Comparison of ENCODE assay signal across 21 cellular contexts in the genomic region with DNA sequence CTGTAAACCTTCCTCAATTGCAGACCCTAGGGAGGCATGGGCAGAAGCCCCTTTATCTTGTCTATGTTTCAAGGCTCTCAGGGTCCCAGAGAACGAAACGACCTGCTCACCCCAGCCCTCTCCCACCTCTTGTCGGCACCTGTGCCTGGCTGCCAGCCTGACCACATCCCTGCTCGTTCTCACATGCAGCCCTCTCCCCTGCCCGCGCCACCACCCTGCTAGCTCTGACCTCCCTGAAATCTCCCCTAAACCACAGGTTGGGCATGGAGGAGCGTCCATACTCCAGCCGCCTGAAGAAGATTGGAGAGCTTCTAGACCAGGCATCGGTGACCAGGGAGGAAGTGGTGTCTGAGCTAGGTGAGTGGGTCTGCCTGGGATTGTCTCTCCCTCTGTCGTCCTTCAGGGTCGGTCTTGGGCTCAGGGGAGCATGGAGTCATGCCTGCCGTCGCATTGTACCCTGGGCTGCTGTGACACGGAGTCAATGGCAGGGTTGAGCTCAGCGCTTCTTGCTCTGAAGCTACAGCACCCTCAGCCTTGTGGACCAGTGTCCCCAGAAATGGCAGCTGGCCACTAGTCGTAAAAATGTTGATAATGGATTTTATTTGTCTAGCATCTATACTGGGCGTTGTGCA. TPM values are rescaled to one million over a fixed set of nuclear protein-coding genes. Genes with fewer than 3 reads are reported as not detected.
DNase-seq lines count a peak whose midpoint lies in the region; ATAC-seq and TF ChIP-seq lines count a peak whose summit lies in the region.
"Had no signal": no experiment of that assay in that cellular context is flagged by ENCODE, and none has a peak within 500 bp of the region (broad histone marks: within the 10 kb centered on the region; RNA-seq: fewer than 3 reads in every experiment).

No MANE protein-coding gene starts in this region.

- no peaks in the 10 kb centered on the region for H3K9me3 ChIP-seq in ascending aorta
- H3K9me3 ChIP-seq in psoas muscle: no peaks in the 10 kb centered on the region
- H3K9me3 ChIP-seq: left ventricle myocardium inferior, MG63, testis had no signal

- H3K4me3 ChIP-seq in ascending aorta (no peak overlapping the region), psoas muscle (no peak overlapping the region)
- H3K4me3 ChIP-seq: left ventricle myocardium inferior, MG63, testis had no signal

- no peak for ATAC-seq in WTC11
- no peak for ATAC-seq in psoas muscle
- ATAC-seq: activated T-helper 17 cell treated with anti-CD3 and anti-CD28 coated beads, Interleukin-2, amount 50 U/mL, for 72 hours; foreskin keratinocyte had no signal

- DNase-seq in activated naive CD4-positive, alpha-beta T cell treated with anti-CD3 and anti-CD28 coated beads, Interleukin-2, amount 10 ng/mL, durations not matched to agents 7 days and 5 days: no peak
- DNase-seq in activated naive CD4-positive, alpha-beta T cell treated with Interleukin-2 at 50 U/mL for 16 hours: no peak
- DNase-seq in WTC11 (ENCODE audit: low spot score): peak; percentile 5
- DNase-seq in endothelial cell (ENCODE audit: low spot score): no peak
- no peak for DNase-seq in ascending aorta (ENCODE audit: low spot score in 2 of 2)
- no peak for DNase-seq in psoas muscle
- DNase-seq: DND-41; effector CD8-positive, alpha-beta T cell; foreskin keratinocyte; left ventricle myocardium inferior; MG63; NCI-H1436 treated with DMSO at 0.1 percent for 48 hours; NCI-H2171; NCI-H526; stimulated activated CD4-positive, alpha-beta T cell treated with anti-CD3 and anti-CD28 coated beads, Interleukin-1b, Interleukin-23, amount 100 ng/mL, for 48 hours; T1000; testis had no signal

- POLR2A ChIA-PET in WTC11 (lab: Charles Lee): no interaction called here

- intact Hi-C loops in ascending aorta (cut with DNase I): no loop called here
- intact Hi-C loops in psoas muscle (cut with DNase I): loop anchor here (10.0 kb wide), 2 partner anchors 123 to 333 kb away; no protein-coding TSS in a partner anchor

- peaks cover under 1% of the 10 kb centered on the region for H3K27me3 Mint-ChIP-seq in activated naive CD4-positive, alpha-beta T cell treated with anti-CD3 and anti-CD28 coated beads, Interleukin-2, amount 10 ng/mL, durations not matched to agents 7 days and 5 days
- H3K27me3 Mint-ChIP-seq in WTC11 (ENCODE audit: low read depth) (no peaks in the 10 kb centered on the region), endothelial cell (ENCODE audit: unreplicated experiment) (peaks cover 15% of the 10 kb centered on the region)
- H3K27me3 Mint-ChIP-seq: activated T-helper 17 cell treated with anti-CD3 and anti-CD28 coated beads, Interleukin-2, amount 50 U/mL, for 72 hours; central memory CD8-positive, alpha-beta T cell; progenitor cell of endocrine pancreas had no signal

- H3K4me1 ChIP-seq in ascending aorta: peaks cover 7 to 22% of the 10 kb centered on the region in 2 donors
- H3K4me1 ChIP-seq in psoas muscle: peaks cover 19% of the 10 kb centered on the region
- H3K4me1 ChIP-seq: foreskin keratinocyte had no signal

- WGBS in psoas muscle, 3 donors: 88 to 94% (median 91%) methylated on average over 17 of the region's 17 CpGs

- no peaks in the 10 kb centered on the region for H3K27me3 ChIP-seq in ascending aorta
- no peaks in the 10 kb centered on the region for H3K27me3 ChIP-seq in psoas muscle (ENCODE audit: insufficient read depth in 3 of 3, low read length in 2 of 3)
- H3K27me3 ChIP-seq: foreskin keratinocyte, MG63, testis had no signal

- peaks cover 26% of the 10 kb centered on the region for H3K4me1 Mint-ChIP-seq in activated naive CD4-positive, alpha-beta T cell treated with anti-CD3 and anti-CD28 coated beads, Interleukin-2, amount 10 ng/mL, durations not matched to agents 7 days and 5 days
- H3K4me1 Mint-ChIP-seq in WTC11 (peaks cover 19% of the 10 kb centered on the region), endothelial cell (ENCODE audit: unreplicated experiment) (peaks cover 7% of the 10 kb centered on the region)

- CTCF ChIA-PET in activated naive CD4-positive, alpha-beta T cell treated with anti-CD3 and anti-CD28 coated beads, Interleukin-2, amount 10 ng/mL, durations not matched to agents 7 days and 5 days (lab: Charles Lee): interaction anchor here (2.4 kb wide), 1 partner anchor 42 kb away, joined by 12 read pairs; no protein-coding TSS in a partner anchor
- CTCF ChIA-PET in WTC11 (lab: Charles Lee): no interaction called here

- peak overlapping the region; percentile 52 for H3K27ac Mint-ChIP-seq in activated naive CD4-positive, alpha-beta T cell treated with anti-CD3 and anti-CD28 coated beads, Interleukin-2, amount 10 ng/mL, durations not matched to agents 7 days and 5 days
- H3K27ac Mint-ChIP-seq in WTC11 (no peak overlapping the region), endothelial cell (ENCODE audit: unreplicated experiment) (no peak overlapping the region)
- H3K27ac Mint-ChIP-seq: activated T-helper 17 cell treated with anti-CD3 and anti-CD28 coated beads, Interleukin-2, amount 50 U/mL, for 72 hours; progenitor cell of endocrine pancreas had no signal

- H3K36me3 Mint-ChIP-seq in activated naive CD4-positive, alpha-beta T cell treated with anti-CD3 and anti-CD28 coated beads, Interleukin-2, amount 10 ng/mL, durations not matched to agents 7 days and 5 days: peaks cover 27% of the 10 kb centered on the region
- H3K36me3 Mint-ChIP-seq in WTC11: peaks cover 26% of the 10 kb centered on the region
- H3K36me3 Mint-ChIP-seq in endothelial cell (ENCODE audit: low read depth, unreplicated experiment): peaks cover 10% of the 10 kb centered on the region

- no peak overlapping the region for H3K4me3 Mint-ChIP-seq in activated naive CD4-positive, alpha-beta T cell treated with anti-CD3 and anti-CD28 coated beads, Interleukin-2, amount 10 ng/mL, durations not matched to agents 7 days and 5 days
- H3K4me3 Mint-ChIP-seq in WTC11 (no peak overlapping the region), endothelial cell (ENCODE audit: unreplicated experiment) (peak overlapping the region; percentile 59)
- H3K4me3 Mint-ChIP-seq: central memory CD8-positive, alpha-beta T cell had no signal

- H3K9me3 Mint-ChIP-seq in activated naive CD4-positive, alpha-beta T cell treated with anti-CD3 and anti-CD28 coated beads, Interleukin-2, amount 10 ng/mL, durations not matched to agents 7 days and 5 days: no peaks in the 10 kb centered on the region
- H3K9me3 Mint-ChIP-seq in WTC11 (no peaks in the 10 kb centered on the region), endothelial cell (ENCODE audit: unreplicated experiment) (no peaks in the 10 kb centered on the region)
- H3K9me3 Mint-ChIP-seq: activated T-helper 17 cell treated with anti-CD3 and anti-CD28 coated beads, Interleukin-2, amount 50 U/mL, for 72 hours; central memory CD8-positive, alpha-beta T cell had no signal

- peaks cover 29 to 39% of the 10 kb centered on the region in 2 donors for H3K36me3 ChIP-seq in ascending aorta
- peaks cover 4 to 61% of the 10 kb centered on the region in 2 donors for H3K36me3 ChIP-seq in psoas muscle (ENCODE audit: insufficient read depth in 1 of 2, low read depth in 1 of 2)

- H3K27ac ChIP-seq in temporal lobe (ENCODE audit: low read depth, low read length) (peak overlapping the region; percentile 97), ascending aorta (no peak overlapping the region), psoas muscle (no peak overlapping the region)
- H3K27ac ChIP-seq: foreskin keratinocyte, left ventricle myocardium inferior, testis had no signal

- TF ChIP-seq CTCF in WTC11 (IDR thresholded peaks at IDR 0.05): no peak
- TF ChIP-seq CTCF in endothelial cell (IDR thresholded peaks at IDR 0.05; ENCODE audit: unreplicated experiment): no peak
- TF ChIP-seq CTCF in ascending aorta (IDR thresholded peaks at IDR 0.05): no peak
- no peak for TF ChIP-seq CTCF in psoas muscle (IDR thresholded peaks at IDR 0.05)

TF ChIP-seq in WTC11, 78 proteins besides CTCF, POLR2A, EP300 and RAD21 (continues in another document):
- no peak for TF ChIP-seq ZNF423 (CRISPR knock-in tag; IDR thresholded peaks at IDR 0.05)

RNA-seq across cellular contexts. Expression of a gene that starts 3.6 kb away (rescaled TPM):
- total RNA-seq in WTC11 (2021): 30.0 to 32.7 TPM (median 31.2 TPM) in 3 replicates
- total RNA-seq in endothelial cell (ENCODE audit: unreplicated experiment): 24.2 TPM
- 14.8 TPM for total RNA-seq in temporal lobe
- total RNA-seq in ascending aorta: 69.3 TPM
- total RNA-seq in psoas muscle: 10 to 100 TPM; 20.5 to 40.2 (median 28.8) TPM
- polyA plus RNA-seq in psoas muscle: 10 to 100 TPM; 41.4 to 56.4 (median 45.3) TPM

RNA-seq across cellular contexts. Expression of a gene that starts 8.4 kb away (rescaled TPM):
- total RNA-seq in WTC11 (2021): 1.9 to 2.5 TPM (median 2.0 TPM) in 3 replicates
- 0.80 TPM for total RNA-seq in endothelial cell (ENCODE audit: unreplicated experiment)
- 5.9 TPM for total RNA-seq in temporal lobe
- total RNA-seq in ascending aorta: not detected
- not detected for total RNA-seq in psoas muscle
- under 1 TPM in 2 of 3 donors, not detected in 1; 0.03 to 0.04 TPM for polyA plus RNA-seq in psoas muscle
- total RNA-seq: left ventricle myocardium inferior had no signal

RNA-seq across cellular contexts. Expression of a gene that starts 32.7 kb away (rescaled TPM):
- total RNA-seq in WTC11 (2021) (2.3 to 3.5 TPM (median 3.3 TPM) in 3 replicates), endothelial cell (ENCODE audit: unreplicated experiment) (0.13 TPM), temporal lobe (0.98 TPM), ascending aorta (41.7 TPM), psoas muscle (under 1 TPM; 0.15 to 0.41 (median 0.30) TPM)
- under 1 TPM; 0.06 to 0.12 (median 0.10) TPM for polyA plus RNA-seq in psoas muscle

RNA-seq across cellular contexts. Expression of a gene that starts 57.0 kb away (rescaled TPM):
- total RNA-seq in WTC11 (2021): 48.9 to 52.5 TPM (median 52.0 TPM) in 3 replicates
- 50.7 TPM for total RNA-seq in endothelial cell (ENCODE audit: unreplicated experiment)
- total RNA-seq in temporal lobe: 40.8 TPM
- 52.0 TPM for total RNA-seq in ascending aorta
- total RNA-seq in psoas muscle: 10 to 100 TPM; 34.8 to 44.4 (median 38.7) TPM
- polyA plus RNA-seq in psoas muscle: 10 to 100 TPM; 43.8 to 91.8 (median 73.0) TPM
